ENCODE assay signal across 36 cellular contexts in genomic region chr11:20372081-20372480, GRCh38.
"Had no signal": no experiment of that assay in that cellular context is flagged by ENCODE, and none has a peak within 500 bp of the region (broad histone marks: within the 10 kb centered on the region; RNA-seq: fewer than 3 reads in every experiment).

No MANE protein-coding gene starts in this region.

- H3K27me3 ChIP-seq: Peyer's patch had no signal

- H3K9me3 ChIP-seq: Peyer's patch had no signal

- ATAC-seq: activated naive CD8-positive, alpha-beta T cell treated with anti-CD3 and anti-CD28 coated beads, Interleukin-2, amount 50 U/mL, for 24 hours; activated T-cell treated with anti-CD3 and anti-CD28 coated beads, Interleukin-2, amount 50 U/mL, for 72 hours; PC-3 had no signal

- H3K4me3 Mint-ChIP-seq: activated B cell treated with CpG ODN at 0.5 μM for 24 hours; activated CD4-positive, alpha-beta memory T cell treated with anti-CD3 and anti-CD28 coated beads for 36 hours; activated naive CD8-positive, alpha-beta T cell; activated naive CD8-positive, alpha-beta T cell treated with anti-CD3 and anti-CD28 coated beads, Interleukin-2, amount 50 U/mL, for 24 hours; activated T-cell treated with anti-CD3 and anti-CD28 coated beads, Interleukin-2, amount 50 U/mL, for 72 hours had no signal

- H3K9me3 Mint-ChIP-seq: activated B cell treated with CpG ODN at 0.5 μM for 24 hours; activated CD4-positive, alpha-beta memory T cell treated with anti-CD3 and anti-CD28 coated beads for 36 hours; activated naive CD8-positive, alpha-beta T cell treated with anti-CD3 and anti-CD28 coated beads, Interleukin-2, amount 50 U/mL, for 24 hours; activated T-cell treated with anti-CD3 and anti-CD28 coated beads, Interleukin-2, amount 50 U/mL, for 72 hours; activated T-helper 2 cell treated with anti-CD3 and anti-CD28 coated beads, Interferon-gamma antibody, Interleukin-2, Interleukin-4, amounts not matched to agents 10 μg/mL and 5 μg/mL and 100 μg/mL, durations not matched to agents 14 hours and 24 hours and 36 hours had no signal

- H3K27me3 Mint-ChIP-seq: activated B cell treated with CpG ODN at 0.5 μM for 24 hours; activated CD4-positive, alpha-beta memory T cell treated with anti-CD3 and anti-CD28 coated beads for 36 hours; activated naive CD8-positive, alpha-beta T cell; activated naive CD8-positive, alpha-beta T cell treated with anti-CD3 and anti-CD28 coated beads, Interleukin-2, amount 50 U/mL, for 24 hours had no signal

- H3K27ac Mint-ChIP-seq: activated B cell treated with CpG ODN at 0.5 μM for 24 hours; activated CD4-positive, alpha-beta memory T cell treated with anti-CD3 and anti-CD28 coated beads for 36 hours; activated naive CD8-positive, alpha-beta T cell; activated naive CD8-positive, alpha-beta T cell treated with anti-CD3 and anti-CD28 coated beads, Interleukin-2, amount 50 U/mL, for 24 hours; activated T-helper 2 cell treated with anti-CD3 and anti-CD28 coated beads, Interferon-gamma antibody, Interleukin-2, Interleukin-4, amounts not matched to agents 10 μg/mL and 5 μg/mL and 100 μg/mL, durations not matched to agents 14 hours and 24 hours and 36 hours; brain had no signal

- DNase-seq: activated B cell treated with CpG ODN at 0.5 μM for 24 hours; activated CD4-positive, alpha-beta memory T cell treated with anti-CD3 and anti-CD28 coated beads for 36 hours; activated CD4-positive, alpha-beta T cell treated with anti-CD3 and anti-CD28 coated beads for 4 hours; activated CD4-positive, alpha-beta T cell treated with anti-CD3 and anti-CD28 coated beads, Interleukin-2, amount 50 U/mL, for 1 hour; activated CD4-positive, CD25-positive, alpha-beta regulatory T cell treated with anti-CD3 and anti-CD28 coated beads, Interleukin-2, amount 50 U/mL, for 72 hours; activated CD8-positive, alpha-beta memory T cell treated with anti-CD3 and anti-CD28 coated beads, Interleukin-2, amount 50 U/mL, for 4 hours; activated gamma-delta T cell; activated naive CD4-positive, alpha-beta T cell treated with Interleukin-2 at 50 U/mL for 16 hours; activated naive CD8-positive, alpha-beta T cell treated with anti-CD3 and anti-CD28 coated beads, Interleukin-2, amount 50 U/mL, for 24 hours; activated T-cell treated with anti-CD3 and anti-CD28 coated beads, Interleukin-2, amount 50 U/mL, for 72 hours; anterior cingulate cortex; central memory CD4-positive, alpha-beta T cell; Karpas-422; KBM-7; NCI-H1105; NCI-H1417 treated with DMSO at 0.1 percent for 48 hours; NCI-H1930; NCI-H2081 treated with DMSO at 0.1 percent for 48 hours; NCI-H226; NCI-H446 treated with DMSO at 0.1 percent for 48 hours; NCI-H524; NCI-H69; NK-92 treated with Interleukin-12 subunit alpha and Interleukin-12 subunit beta, amount 100 ng/mL, for 24 hours; PC-3; Peyer's patch; RPMI8226; SHP77 treated with DMSO at 0.1 percent for 48 hours; SW 1271; T-helper 1 cell; T-helper 2 cell; T-helper 9 cell had no signal

- H3K36me3 Mint-ChIP-seq: brain had no signal

- H3K4me3 ChIP-seq: Peyer's patch had no signal

- H3K27ac ChIP-seq: Peyer's patch, VCaP had no signal

- FAIRE-seq: bronchial epithelial cell had no signal
